ENCODE assay signal across 29 cellular contexts in genomic region chr19:34590228-34590627, GRCh38.
"Had no signal": no experiment of that assay in that cellular context is flagged by ENCODE, and none has a peak within 500 bp of the region (broad histone marks: within the 10 kb centered on the region; RNA-seq: fewer than 3 reads in every experiment).

No MANE protein-coding gene starts in this region.

- H3K4me3 ChIP-seq: MG63 had no signal

- H3K36me3 ChIP-seq: MG63 had no signal

- H3K9me3 ChIP-seq: MG63 had no signal

- DNase-seq: Karpas-422, Kasumi-1, MG63, MM.1S, MV-4-11, NCI-H1048, NCI-H1105, NCI-H1105 treated with DMSO at 0.1 percent for 48 hours, NCI-H1417 treated with DMSO at 0.1 percent for 48 hours, NCI-H1436, NCI-H1436 treated with DMSO at 0.1 percent for 48 hours, NCI-H146, NCI-H1694, NCI-H1694 treated with DMSO at 0.1 percent for 48 hours, NCI-H187, NCI-H187 treated with DMSO at 0.1 percent for 48 hours, NCI-H1930, NCI-H2081, NCI-H2081 treated with DMSO at 0.1 percent for 48 hours, NCI-H2107, NCI-H2171, NCI-H2171 treated with DMSO at 0.1 percent for 48 hours, NCI-H2227 treated with DMSO at 0.1 percent for 48 hours, NCI-H226, NCI-H345, NCI-H446, NCI-H446 treated with DMSO at 0.1 percent for 48 hours, NCI-H510A, NCI-H510A treated with DMSO at 0.1 percent for 48 hours had no signal
